ENCODE assay signal across 14 cellular contexts in genomic region chr1:156738916-156739315, GRCh38. TPM values are rescaled to one million over a fixed set of nuclear protein-coding genes. Genes with fewer than 3 reads are reported as not detected.
A peak's percentile ranks its signal among the peaks of the same experiment; 100 is the strongest.
DNase-seq lines count a peak whose midpoint lies in the region; ATAC-seq and TF ChIP-seq lines count a peak whose summit lies in the region.
"Had no signal": no experiment of that assay in that cellular context is flagged by ENCODE, and none has a peak within 500 bp of the region (broad histone marks: within the 10 kb centered on the region; RNA-seq: fewer than 3 reads in every experiment).

No MANE protein-coding gene starts in this region.

- peak overlapping the region in 6 of 7 donors; percentile 3 to 92 (median 67) for H3K27ac Mint-ChIP-seq in CD4-positive, alpha-beta memory T cell
- H3K27ac Mint-ChIP-seq in activated CD8-positive, alpha-beta T cell treated with anti-CD3 and anti-CD28 coated beads, Interleukin-2, amount 10 ng/mL, durations not matched to agents 7 days and 5 days = peak overlapping the region; percentile 23
- H3K27ac Mint-ChIP-seq in naive thymus-derived CD4-positive, alpha-beta T cell = peak overlapping the region in 8 of 9 donors; percentile 18 to 84 (median 37)

- peaks cover 13 to 36% (median 24%) of the 10 kb centered on the region in 4 donors for H3K4me1 Mint-ChIP-seq in CD4-positive, alpha-beta memory T cell
- H3K4me1 Mint-ChIP-seq in activated CD8-positive, alpha-beta T cell treated with anti-CD3 and anti-CD28 coated beads, Interleukin-2, amount 10 ng/mL, durations not matched to agents 7 days and 5 days (ENCODE audit: low read depth) = peaks cover 42% of the 10 kb centered on the region
- H3K4me1 Mint-ChIP-seq in naive thymus-derived CD4-positive, alpha-beta T cell = peaks cover 19 to 36% (median 31%) of the 10 kb centered on the region in 7 donors

- no peak overlapping the region for H3K4me3 ChIP-seq in CD4-positive, alpha-beta memory T cell (ENCODE audit: low read length in 2 of 2)
- H3K4me3 ChIP-seq in DOHH2 (ENCODE audit: low read length) = no peak overlapping the region
- no peak overlapping the region for H3K4me3 ChIP-seq in naive thymus-derived CD4-positive, alpha-beta T cell (ENCODE audit: low read length)

- peaks cover 25% of the 10 kb centered on the region for H3F3A ChIP-seq in DOHH2 (ENCODE audit: control insufficient read depth, insufficient read depth)

- peaks cover 0 to 2% (median 0%) of the 10 kb centered on the region in 8 donors for H3K9me3 Mint-ChIP-seq in CD4-positive, alpha-beta memory T cell
- no peaks in the 10 kb centered on the region for H3K9me3 Mint-ChIP-seq in activated CD8-positive, alpha-beta T cell treated with anti-CD3 and anti-CD28 coated beads, Interleukin-2, amount 10 ng/mL, durations not matched to agents 7 days and 5 days (ENCODE audit: insufficient read depth)
- H3K9me3 Mint-ChIP-seq in naive thymus-derived CD4-positive, alpha-beta T cell = peaks cover 0 to 1% (median 0%) of the 10 kb centered on the region in 11 donors

- intact Hi-C loops in CD4-positive, alpha-beta memory T cell (cut with micrococcal nuclease) = no loop called here
- intact Hi-C loops in naive thymus-derived CD4-positive, alpha-beta T cell (cut with micrococcal nuclease) = no loop called here

- no peaks in the 10 kb centered on the region for H3K27me3 Mint-ChIP-seq in CD4-positive, alpha-beta memory T cell
- no peaks in the 10 kb centered on the region for H3K27me3 Mint-ChIP-seq in activated CD8-positive, alpha-beta T cell treated with anti-CD3 and anti-CD28 coated beads, Interleukin-2, amount 10 ng/mL, durations not matched to agents 7 days and 5 days (ENCODE audit: low read depth)
- H3K27me3 Mint-ChIP-seq in naive thymus-derived CD4-positive, alpha-beta T cell = no peaks in the 10 kb centered on the region

- H3K27ac ChIP-seq in CD4-positive, alpha-beta memory T cell (ENCODE audit: low read depth, low read length) = no peak overlapping the region
- no peak overlapping the region for H3K27ac ChIP-seq in DOHH2 (ENCODE audit: low read depth, low read length)
- peak overlapping the region; percentile 51 for H3K27ac ChIP-seq in naive thymus-derived CD4-positive, alpha-beta T cell (ENCODE audit: low read depth, low read length)

- no peaks in the 10 kb centered on the region for H4K20me1 ChIP-seq in DOHH2 (ENCODE audit: control insufficient read depth, insufficient read depth, low read depth, low read length)

- TF ChIP-seq CTCF in DOHH2 (IDR thresholded peaks at IDR 0.05; ENCODE audit: low read depth, low read length, poor library complexity, severe bottlenecking) = no peak
- TF ChIP-seq CTCF in GM20000 (IDR thresholded peaks at IDR 0.05; ENCODE audit: extremely low read depth, missing control alignments) = no peak

- DNase-seq in CD4-positive, alpha-beta memory T cell = no peak
- no peak for DNase-seq in activated CD8-positive, alpha-beta T cell treated with anti-CD3 and anti-CD28 coated beads, Interleukin-2, amount 10 ng/mL, durations not matched to agents 7 days and 5 days
- DNase-seq in naive thymus-derived CD4-positive, alpha-beta T cell = no peak
- no peak for DNase-seq in activated effector memory CD4-positive, alpha-beta T cell treated with Interleukin-2 at 50 U/mL for 16 hours
- no peak for DNase-seq in GM20000 (ENCODE audit: low spot score)
- DNase-seq: cortex of kidney; DMS53; hippocampal formation; mammary epithelial cell; NCI-H1694 treated with DMSO at 0.1 percent for 48 hours; NCI-H345; stimulated activated CD4-positive, alpha-beta T cell treated with anti-CD3 and anti-CD28 coated beads, Interleukin-4, amount 100 ng/mL, for 4 hours had no signal

- CTCF ChIA-PET in CD4-positive, alpha-beta memory T cell (lab: Charles Lee; ENCODE audit: partially characterized antibody) = interaction anchor here (1.0 to 1.5 kb wide), 3 partner anchors 13 to 121 kb away, joined by 3 to 10 read pairs (median 6); partner anchors contain the start of gene PRCC
- CTCF ChIA-PET in activated CD8-positive, alpha-beta T cell treated with anti-CD3 and anti-CD28 coated beads, Interleukin-2, amount 10 ng/mL, durations not matched to agents 7 days and 5 days (lab: Charles Lee) = interaction anchor here (1.0 to 1.4 kb wide), 2 partner anchors 10 to 13 kb away, joined by 4 to 12 read pairs; partner anchors contain the start of gene ISG20L2
- CTCF ChIA-PET in naive thymus-derived CD4-positive, alpha-beta T cell (lab: Charles Lee) = interaction anchor here (1.3 kb wide), 1 partner anchor 10 kb away, joined by 3 read pairs; the partner anchor contains the start of genes ISG20L2 and METTL25B

- peaks cover 22% of the 10 kb centered on the region for H3K4me1 ChIP-seq in CD4-positive, alpha-beta memory T cell (ENCODE audit: insufficient read depth, low read length)
- peaks cover 25% of the 10 kb centered on the region for H3K4me1 ChIP-seq in DOHH2 (ENCODE audit: control insufficient read depth, low read length)
- peaks cover 16 to 20% of the 10 kb centered on the region in 2 donors for H3K4me1 ChIP-seq in naive thymus-derived CD4-positive, alpha-beta T cell (ENCODE audit: control insufficient read depth in 2 of 2, insufficient read depth in 2 of 2, low read length in 2 of 2)

- POLR2A ChIA-PET in CD4-positive, alpha-beta memory T cell (lab: Charles Lee; ENCODE audit: partially characterized antibody) = interaction anchor here (0.6 to 6.7 kb wide), 3 partner anchors 10 to 139 kb away, joined by 3 to 158 read pairs (median 126); partner anchors contain the start of genes ISG20L2, METTL25B and PRCC
- POLR2A ChIA-PET in activated CD8-positive, alpha-beta T cell treated with anti-CD3 and anti-CD28 coated beads, Interleukin-2, amount 10 ng/mL, durations not matched to agents 7 days and 5 days (lab: Charles Lee) = interaction anchor here (1.0 to 4.9 kb wide), 2 partner anchors 11 to 13 kb away, joined by 3 to 68 read pairs; partner anchors contain the start of genes ISG20L2 and METTL25B
- POLR2A ChIA-PET in naive thymus-derived CD4-positive, alpha-beta T cell (lab: Charles Lee) = interaction anchor here (0.6 to 4.6 kb wide), 4 partner anchors 11 to 241 kb away, joined by 3 to 77 read pairs (median 5); partner anchors contain the start of genes ISG20L2, METTL25B and PRCC

- H3K36me3 Mint-ChIP-seq in CD4-positive, alpha-beta memory T cell = peaks cover 8 to 41% of the 10 kb centered on the region in 2 donors
- peaks cover 60% of the 10 kb centered on the region for H3K36me3 Mint-ChIP-seq in activated CD8-positive, alpha-beta T cell treated with anti-CD3 and anti-CD28 coated beads, Interleukin-2, amount 10 ng/mL, durations not matched to agents 7 days and 5 days (ENCODE audit: low read depth)
- H3K36me3 Mint-ChIP-seq in naive thymus-derived CD4-positive, alpha-beta T cell = peaks cover 0 to 21% (median 13%) of the 10 kb centered on the region in 5 donors

- no peak for ATAC-seq in activated CD8-positive, alpha-beta T cell treated with anti-CD3 and anti-CD28 coated beads, Interleukin-2, amount 10 ng/mL, durations not matched to agents 7 days and 5 days
- ATAC-seq in naive thymus-derived CD4-positive, alpha-beta T cell = no peak
- ATAC-seq in HG03457 (IDR thresholded peaks at IDR 0.05; ENCODE audit: unreplicated experiment) = no peak

- H3K9me2 ChIP-seq in DOHH2 (replicated peaks; ENCODE audit: control insufficient read depth, low read length) = no peaks in the 10 kb centered on the region

- H3K27me3 ChIP-seq in CD4-positive, alpha-beta memory T cell (ENCODE audit: insufficient read depth, low read length) = no peaks in the 10 kb centered on the region
- H3K27me3 ChIP-seq in DOHH2 (ENCODE audit: control insufficient read depth, low read length) = no peaks in the 10 kb centered on the region
- H3K27me3 ChIP-seq in naive thymus-derived CD4-positive, alpha-beta T cell (ENCODE audit: control insufficient read depth in 2 of 2, insufficient read depth in 2 of 2, low read length in 2 of 2) = no peaks in the 10 kb centered on the region

- peaks cover 13% of the 10 kb centered on the region for H3K36me3 ChIP-seq in CD4-positive, alpha-beta memory T cell (ENCODE audit: insufficient read depth, low read length)
- H3K36me3 ChIP-seq in DOHH2 (ENCODE audit: control insufficient read depth, low read length) = peaks cover 84% of the 10 kb centered on the region
- H3K36me3 ChIP-seq in naive thymus-derived CD4-positive, alpha-beta T cell (ENCODE audit: control insufficient read depth in 2 of 3, insufficient read depth in 3 of 3, low read length in 3 of 3) = peaks cover 0 to 44% (median 8%) of the 10 kb centered on the region in 3 experiments

- H3K4me3 Mint-ChIP-seq in CD4-positive, alpha-beta memory T cell = peak overlapping the region in 3 of 8 donors; percentile 31 to 61 (median 49)
- peak overlapping the region; percentile 27 for H3K4me3 Mint-ChIP-seq in activated CD8-positive, alpha-beta T cell treated with anti-CD3 and anti-CD28 coated beads, Interleukin-2, amount 10 ng/mL, durations not matched to agents 7 days and 5 days
- peak overlapping the region in 7 of 10 donors; percentile 0 to 58 (median 39) for H3K4me3 Mint-ChIP-seq in naive thymus-derived CD4-positive, alpha-beta T cell

- peaks cover 26% of the 10 kb centered on the region for H3K79me2 ChIP-seq in DOHH2 (ENCODE audit: control insufficient read depth, low read length)

- peak overlapping the region; percentile 83 for H3K4me2 ChIP-seq in DOHH2 (ENCODE audit: low read length)

- H3K9me3 ChIP-seq in CD4-positive, alpha-beta memory T cell (ENCODE audit: control insufficient read depth in 1 of 2, low read length in 2 of 2) = no peaks in the 10 kb centered on the region
- H3K9me3 ChIP-seq in DOHH2 (ENCODE audit: control insufficient read depth, insufficient read depth, low read length) = no peaks in the 10 kb centered on the region
- no peaks in the 10 kb centered on the region for H3K9me3 ChIP-seq in naive thymus-derived CD4-positive, alpha-beta T cell (ENCODE audit: control insufficient read depth in 2 of 3, low read length in 3 of 3)

RNA-seq across cellular contexts. Expression of gene MRPL24, which starts 2.0 kb away (rescaled TPM):
- total RNA-seq in CD4-positive, alpha-beta memory T cell = 10 to 100 TPM; 44.1 to 47.4 TPM
- polyA plus RNA-seq in CD4-positive, alpha-beta memory T cell = 100 to 1,000 TPM in 1 of 2 donors, 10 to 100 TPM in 1; 86.7 to 150 TPM
- 10 to 100 TPM; 59.8 to 62.6 TPM for total RNA-seq in activated CD8-positive, alpha-beta T cell treated with anti-CD3 and anti-CD28 coated beads, Interleukin-2, amount 10 ng/mL, durations not matched to agents 7 days and 5 days
- 10 to 100 TPM; 19.1 to 68.9 (median 47.2) TPM for total RNA-seq in naive thymus-derived CD4-positive, alpha-beta T cell
- polyA plus RNA-seq in naive thymus-derived CD4-positive, alpha-beta T cell = 10 to 100 TPM; 86.3 to 98.0 TPM

RNA-seq across cellular contexts. Expression of gene ISG20L2, which starts 10.3 kb away (rescaled TPM):
- total RNA-seq in CD4-positive, alpha-beta memory T cell = 10 to 100 TPM; 47.9 to 53.1 TPM
- 10 to 100 TPM; 11.4 to 19.3 TPM for polyA plus RNA-seq in CD4-positive, alpha-beta memory T cell
- total RNA-seq in activated CD8-positive, alpha-beta T cell treated with anti-CD3 and anti-CD28 coated beads, Interleukin-2, amount 10 ng/mL, durations not matched to agents 7 days and 5 days = 10 to 100 TPM; 56.3 to 58.8 TPM
- total RNA-seq in naive thymus-derived CD4-positive, alpha-beta T cell = 10 to 100 TPM; 44.7 to 59.9 (median 53.9) TPM
- polyA plus RNA-seq in naive thymus-derived CD4-positive, alpha-beta T cell = 10 to 100 TPM; 15.3 to 20.6 TPM

RNA-seq across cellular contexts. Expression of gene METTL25B, which starts 10.6 kb away (rescaled TPM):
- 10 to 100 TPM; 30.5 to 35.7 TPM for total RNA-seq in CD4-positive, alpha-beta memory T cell
- polyA plus RNA-seq in CD4-positive, alpha-beta memory T cell = 1 to 10 TPM; 4.6 to 7.5 TPM
- total RNA-seq in activated CD8-positive, alpha-beta T cell treated with anti-CD3 and anti-CD28 coated beads, Interleukin-2, amount 10 ng/mL, durations not matched to agents 7 days and 5 days = 10 to 100 TPM; 30.0 to 34.0 TPM
- 10 to 100 TPM; 16.0 to 29.8 (median 29.1) TPM for total RNA-seq in naive thymus-derived CD4-positive, alpha-beta T cell
- 1 to 10 TPM; 4.4 to 5.1 TPM for polyA plus RNA-seq in naive thymus-derived CD4-positive, alpha-beta T cell

RNA-seq across cellular contexts. Expression of gene HDGF, which starts 12.6 kb away (rescaled TPM):
- 10 to 100 TPM; 93.3 to 97.0 TPM for total RNA-seq in CD4-positive, alpha-beta memory T cell
- 10 to 100 TPM; 23.8 to 49.3 TPM for polyA plus RNA-seq in CD4-positive, alpha-beta memory T cell
- 100 to 1,000 TPM; 261 to 264 TPM for total RNA-seq in activated CD8-positive, alpha-beta T cell treated with anti-CD3 and anti-CD28 coated beads, Interleukin-2, amount 10 ng/mL, durations not matched to agents 7 days and 5 days
- 100 to 1,000 TPM in 1 of 5 experiments, 10 to 100 TPM in 4; 64.1 to 224 (median 91.2) TPM for total RNA-seq in naive thymus-derived CD4-positive, alpha-beta T cell
- polyA plus RNA-seq in naive thymus-derived CD4-positive, alpha-beta T cell = 10 to 100 TPM; 25.0 to 39.3 TPM

RNA-seq across cellular contexts. Expression of gene PRCC, which starts 28.4 kb away (rescaled TPM):
- 10 to 100 TPM; 60.9 to 61.3 TPM for total RNA-seq in CD4-positive, alpha-beta memory T cell
- 10 to 100 TPM; 32.8 to 52.7 TPM for polyA plus RNA-seq in CD4-positive, alpha-beta memory T cell
- total RNA-seq in activated CD8-positive, alpha-beta T cell treated with anti-CD3 and anti-CD28 coated beads, Interleukin-2, amount 10 ng/mL, durations not matched to agents 7 days and 5 days = 10 to 100 TPM; 71.9 to 75.5 TPM
- 10 to 100 TPM; 53.2 to 88.9 (median 61.7) TPM for total RNA-seq in naive thymus-derived CD4-positive, alpha-beta T cell
- polyA plus RNA-seq in naive thymus-derived CD4-positive, alpha-beta T cell = 10 to 100 TPM; 40.9 to 60.8 TPM
